In the genomic region with DNA sequence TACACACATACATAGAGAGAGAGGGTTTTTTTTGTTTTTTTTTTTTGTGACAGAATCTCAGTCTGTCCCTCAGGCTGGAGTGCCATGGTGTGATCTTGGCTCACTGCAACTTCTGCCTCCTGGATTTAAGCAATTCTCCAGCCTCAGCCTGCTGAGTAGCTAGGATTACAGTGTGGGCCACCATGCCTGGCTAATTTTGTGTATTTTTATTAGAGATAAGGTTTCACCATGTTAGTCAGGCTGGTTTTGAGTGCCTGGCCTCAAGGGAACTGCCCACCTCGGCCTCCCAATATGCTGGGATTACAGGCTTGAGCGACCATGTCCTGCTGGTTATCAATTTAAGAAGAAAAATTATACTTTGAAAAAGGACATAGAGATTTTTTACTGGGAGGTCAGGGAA, we compare ENCODE assay signal across 16 cellular contexts.
"Had no signal": no experiment of that assay in that cellular context is flagged by ENCODE, and none has a peak within 500 bp of the region (broad histone marks: within the 10 kb centered on the region; RNA-seq: fewer than 3 reads in every experiment).

No MANE protein-coding gene starts in this region.

- H3K27me3 Mint-ChIP-seq: activated naive CD8-positive, alpha-beta T cell; naive thymus-derived CD8-positive, alpha-beta T cell; stimulated activated naive CD8-positive, alpha-beta T cell treated with anti-CD3 and anti-CD28 coated beads, Interleukin-15, Interleukin-2, amounts not matched to agents 100 ng/mL and 50 ng/mL, for 24 hours; type B pancreatic cell had no signal

- DNase-seq: activated CD4-positive, alpha-beta T cell treated with anti-CD3 and anti-CD28 coated beads, Interleukin-2, amount 50 U/mL, for 1 hour; activated CD8-positive, alpha-beta memory T cell treated with anti-CD3 and anti-CD28 coated beads for 24 hours; activated gamma-delta T cell treated with Interleukin-2 at 50 U/mL for 16 hours; amniotic stem cell; caudate nucleus; colonic mucosa; hypothalamus; left ventricle myocardium superior; mesenchymal stem cell; naive thymus-derived CD8-positive, alpha-beta T cell; nucleus accumbens; stimulated activated CD4-positive, alpha-beta T cell treated with anti-CD3 and anti-CD28 coated beads, Interleukin-4, amount 100 ng/mL, for 4 hours had no signal

- H3K36me3 Mint-ChIP-seq: activated naive CD8-positive, alpha-beta T cell; naive thymus-derived CD8-positive, alpha-beta T cell; type B pancreatic cell had no signal

- H3K4me1 Mint-ChIP-seq: naive thymus-derived CD8-positive, alpha-beta T cell had no signal

- H3K4me3 Mint-ChIP-seq: activated naive CD8-positive, alpha-beta T cell; naive thymus-derived CD8-positive, alpha-beta T cell; stimulated activated naive CD8-positive, alpha-beta T cell treated with anti-CD3 and anti-CD28 coated beads, Interleukin-15, Interleukin-2, amounts not matched to agents 100 ng/mL and 50 ng/mL, for 24 hours; type B pancreatic cell had no signal

- ATAC-seq: esophagus mucosa; left ventricle myocardium superior; naive thymus-derived CD8-positive, alpha-beta T cell had no signal

- H3K27ac Mint-ChIP-seq: activated naive CD8-positive, alpha-beta T cell; naive thymus-derived CD8-positive, alpha-beta T cell; stimulated activated naive CD8-positive, alpha-beta T cell treated with anti-CD3 and anti-CD28 coated beads, Interleukin-15, Interleukin-2, amounts not matched to agents 100 ng/mL and 50 ng/mL, for 24 hours; type B pancreatic cell had no signal
